In the genomic region with DNA sequence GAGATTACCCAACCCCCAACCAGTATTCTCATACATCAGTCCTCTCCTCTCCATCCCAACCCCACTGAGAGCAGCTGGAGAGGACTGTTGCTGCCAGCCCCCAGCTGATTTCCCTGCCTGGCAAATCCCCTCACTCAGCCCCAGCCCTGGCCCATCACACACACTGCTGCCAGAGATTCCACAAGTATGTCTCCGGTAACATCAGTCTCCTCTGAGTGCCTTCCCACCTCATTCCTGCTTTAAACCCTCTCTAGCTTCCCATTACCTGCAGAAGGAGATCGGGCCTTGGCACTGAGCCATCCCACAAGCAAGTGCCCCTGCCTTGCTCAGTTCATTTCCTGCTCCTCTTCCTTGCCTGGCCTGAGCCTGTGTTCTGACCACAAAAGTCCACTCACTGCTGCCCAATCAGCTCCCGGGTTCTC, we compare ENCODE assay signal across 1 cellular context.
TF ChIP-seq lines count a peak whose summit lies in the region.

No MANE protein-coding gene starts in this region.

TF ChIP-seq in GM23338, 12 proteins besides CTCF, POLR2A, EP300 and RAD21 (continued from another document):
- TF ChIP-seq, protein P1, sequence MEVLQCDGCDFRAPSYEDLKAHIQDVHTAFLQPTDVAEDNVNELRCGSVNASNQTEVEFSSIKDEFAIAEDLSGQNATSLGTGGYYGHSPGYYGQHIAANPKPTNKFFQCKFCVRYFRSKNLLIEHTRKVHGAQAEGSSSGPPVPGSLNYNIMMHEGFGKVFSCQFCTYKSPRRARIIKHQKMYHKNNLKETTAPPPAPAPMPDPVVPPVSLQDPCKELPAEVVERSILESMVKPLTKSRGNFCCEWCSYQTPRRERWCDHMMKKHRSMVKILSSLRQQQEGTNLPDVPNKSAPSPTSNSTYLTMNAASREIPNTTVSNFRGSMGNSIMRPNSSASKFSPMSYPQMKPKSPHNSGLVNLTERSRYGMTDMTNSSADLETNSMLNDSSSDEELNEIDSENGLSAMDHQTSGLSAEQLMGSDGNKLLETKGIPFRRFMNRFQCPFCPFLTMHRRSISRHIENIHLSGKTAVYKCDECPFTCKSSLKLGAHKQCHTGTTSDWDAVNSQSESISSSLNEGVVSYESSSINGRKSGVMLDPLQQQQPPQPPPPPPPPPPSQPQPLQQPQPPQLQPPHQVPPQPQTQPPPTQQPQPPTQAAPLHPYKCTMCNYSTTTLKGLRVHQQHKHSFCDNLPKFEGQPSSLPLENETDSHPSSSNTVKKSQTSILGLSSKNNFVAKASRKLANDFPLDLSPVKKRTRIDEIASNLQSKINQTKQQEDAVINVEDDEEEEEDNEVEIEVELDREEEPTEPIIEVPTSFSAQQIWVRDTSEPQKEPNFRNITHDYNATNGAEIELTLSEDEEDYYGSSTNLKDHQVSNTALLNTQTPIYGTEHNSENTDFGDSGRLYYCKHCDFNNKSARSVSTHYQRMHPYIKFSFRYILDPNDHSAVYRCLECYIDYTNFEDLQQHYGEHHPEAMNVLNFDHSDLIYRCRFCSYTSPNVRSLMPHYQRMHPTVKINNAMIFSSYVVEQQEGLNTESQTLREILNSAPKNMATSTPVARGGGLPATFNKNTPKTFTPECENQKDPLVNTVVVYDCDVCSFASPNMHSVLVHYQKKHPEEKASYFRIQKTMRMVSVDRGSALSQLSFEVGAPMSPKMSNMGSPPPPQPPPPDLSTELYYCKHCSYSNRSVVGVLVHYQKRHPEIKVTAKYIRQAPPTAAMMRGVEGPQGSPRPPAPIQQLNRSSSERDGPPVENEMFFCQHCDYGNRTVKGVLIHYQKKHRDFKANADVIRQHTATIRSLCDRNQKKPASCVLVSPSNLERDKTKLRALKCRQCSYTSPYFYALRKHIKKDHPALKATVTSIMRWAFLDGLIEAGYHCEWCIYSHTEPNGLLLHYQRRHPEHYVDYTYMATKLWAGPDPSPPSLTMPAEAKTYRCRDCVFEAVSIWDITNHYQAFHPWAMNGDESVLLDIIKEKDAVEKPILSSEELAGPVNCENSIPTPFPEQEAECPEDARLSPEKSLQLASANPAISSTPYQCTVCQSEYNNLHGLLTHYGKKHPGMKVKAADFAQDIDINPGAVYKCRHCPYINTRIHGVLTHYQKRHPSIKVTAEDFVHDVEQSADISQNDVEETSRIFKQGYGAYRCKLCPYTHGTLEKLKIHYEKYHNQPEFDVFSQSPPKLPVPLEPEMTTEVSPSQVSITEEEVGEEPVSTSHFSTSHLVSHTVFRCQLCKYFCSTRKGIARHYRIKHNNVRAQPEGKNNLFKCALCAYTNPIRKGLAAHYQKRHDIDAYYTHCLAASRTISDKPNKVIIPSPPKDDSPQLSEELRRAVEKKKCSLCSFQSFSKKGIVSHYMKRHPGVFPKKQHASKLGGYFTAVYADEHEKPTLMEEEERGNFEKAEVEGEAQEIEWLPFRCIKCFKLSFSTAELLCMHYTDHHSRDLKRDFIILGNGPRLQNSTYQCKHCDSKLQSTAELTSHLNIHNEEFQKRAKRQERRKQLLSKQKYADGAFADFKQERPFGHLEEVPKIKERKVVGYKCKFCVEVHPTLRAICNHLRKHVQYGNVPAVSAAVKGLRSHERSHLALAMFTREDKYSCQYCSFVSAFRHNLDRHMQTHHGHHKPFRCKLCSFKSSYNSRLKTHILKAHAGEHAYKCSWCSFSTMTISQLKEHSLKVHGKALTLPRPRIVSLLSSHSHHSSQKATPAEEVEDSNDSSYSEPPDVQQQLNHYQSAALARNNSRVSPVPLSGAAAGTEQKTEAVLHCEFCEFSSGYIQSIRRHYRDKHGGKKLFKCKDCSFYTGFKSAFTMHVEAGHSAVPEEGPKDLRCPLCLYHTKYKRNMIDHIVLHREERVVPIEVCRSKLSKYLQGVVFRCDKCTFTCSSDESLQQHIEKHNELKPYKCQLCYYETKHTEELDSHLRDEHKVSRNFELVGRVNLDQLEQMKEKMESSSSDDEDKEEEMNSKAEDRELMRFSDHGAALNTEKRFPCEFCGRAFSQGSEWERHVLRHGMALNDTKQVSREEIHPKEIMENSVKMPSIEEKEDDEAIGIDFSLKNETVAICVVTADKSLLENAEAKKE (CRISPR knock-in tag; IDR thresholded peaks at IDR 0.05): no peak
